In the genomic region with DNA sequence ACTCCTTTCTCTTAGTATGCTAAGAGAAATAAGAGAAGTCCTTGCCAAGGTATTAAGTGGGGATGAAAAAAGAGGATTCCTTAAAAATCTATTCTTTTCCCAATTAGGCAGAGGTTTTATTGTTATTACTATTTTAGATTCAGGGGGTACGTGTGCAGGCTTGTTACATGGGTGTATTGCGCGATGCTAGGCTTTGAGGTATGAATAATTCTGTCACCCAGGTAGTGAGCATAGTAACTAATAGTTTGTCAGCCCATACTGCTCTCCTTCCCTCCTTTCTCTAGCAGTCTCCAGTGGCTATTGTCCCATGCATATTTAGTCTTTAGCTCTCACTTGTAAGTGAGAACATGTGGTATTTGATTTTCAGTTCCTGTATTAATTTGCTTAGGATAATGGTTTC, we compare ENCODE assay signal across 25 cellular contexts.
"Had no signal": no experiment of that assay in that cellular context is flagged by ENCODE, and none has a peak within 500 bp of the region (broad histone marks: within the 10 kb centered on the region; RNA-seq: fewer than 3 reads in every experiment).

No MANE protein-coding gene starts in this region.

- H3K79me2 ChIP-seq: hepatocyte had no signal

- H3K4me1 Mint-ChIP-seq: naive thymus-derived CD8-positive, alpha-beta T cell; nephron progenitor cell had no signal

- H2AFZ ChIP-seq: hepatocyte had no signal

- DNase-seq: cortex of kidney; effector memory CD8-positive, alpha-beta T cell; foreskin fibroblast; heart left ventricle; left cardiac atrium; left lung; mesendoderm; naive thymus-derived CD8-positive, alpha-beta T cell; nephron progenitor cell; nucleus accumbens; ovary; posterior cingulate gyrus; psoas muscle; right cardiac atrium; sigmoid colon; stimulated activated CD4-positive, alpha-beta T cell treated with anti-CD3 and anti-CD28 coated beads, Interleukin-4, amount 100 ng/mL, for 4 hours; stimulated activated naive CD8-positive, alpha-beta T cell treated with anti-CD3 and anti-CD28 coated beads, Interleukin-15, Interleukin-2, amounts not matched to agents 100 U/mL and 50 U/mL, for 24 hours; substantia nigra; testis; tibial artery; upper lobe of left lung had no signal

- H3K9me3 ChIP-seq: gastroesophageal sphincter, ovary, psoas muscle, sigmoid colon, testis, tibial artery, upper lobe of left lung had no signal

- H3K27ac Mint-ChIP-seq: effector memory CD8-positive, alpha-beta T cell; naive thymus-derived CD8-positive, alpha-beta T cell; nephron progenitor cell; stimulated activated memory B cell treated with anti-CD40 and anti-IgM and Interleukin-4, amounts not matched to agents 10 μg/mL and 1 μg/mL and 100 μg/mL, for 72 hours had no signal

- ATAC-seq: effector memory CD8-positive, alpha-beta T cell; esophagus mucosa; gastroesophageal sphincter; heart left ventricle; left cardiac atrium; left lung; naive thymus-derived CD8-positive, alpha-beta T cell; psoas muscle; right cardiac atrium; stimulated activated memory B cell treated with anti-CD40 and anti-IgM and Interleukin-4, amounts not matched to agents 10 μg/mL and 1 μg/mL and 100 μg/mL, for 72 hours; stimulated activated naive CD8-positive, alpha-beta T cell treated with anti-CD3 and anti-CD28 coated beads, Interleukin-15, Interleukin-2, amounts not matched to agents 100 U/mL and 50 U/mL, for 24 hours had no signal

- H3K4me3 ChIP-seq: gastroesophageal sphincter, heart left ventricle, hepatocyte, left lung, ovary, psoas muscle, sigmoid colon, testis, tibial artery, upper lobe of left lung had no signal

- H3K4me3 Mint-ChIP-seq: effector memory CD8-positive, alpha-beta T cell; naive thymus-derived CD8-positive, alpha-beta T cell; nephron progenitor cell; stimulated activated memory B cell treated with anti-CD40 and anti-IgM and Interleukin-4, amounts not matched to agents 10 μg/mL and 1 μg/mL and 100 μg/mL, for 72 hours had no signal

- H3K27me3 ChIP-seq: gastroesophageal sphincter, heart left ventricle, hepatocyte, left lung, ovary, sigmoid colon, testis, tibial artery, upper lobe of left lung had no signal

- H3K9me3 Mint-ChIP-seq: effector memory CD8-positive, alpha-beta T cell had no signal

- H3K27me3 Mint-ChIP-seq: stimulated activated memory B cell treated with anti-CD40 and anti-IgM and Interleukin-4, amounts not matched to agents 10 μg/mL and 1 μg/mL and 100 μg/mL, for 72 hours had no signal

- H3K27ac ChIP-seq: gastroesophageal sphincter, heart left ventricle, hepatocyte, left lung, ovary, psoas muscle, sigmoid colon, testis, tibial artery, upper lobe of left lung had no signal

- H3K4me2 ChIP-seq: hepatocyte had no signal

- H3K36me3 ChIP-seq: gastroesophageal sphincter, heart left ventricle, left lung, ovary, sigmoid colon, tibial artery, upper lobe of left lung had no signal

- H3K4me1 ChIP-seq: gastroesophageal sphincter, heart left ventricle, left lung, psoas muscle, sigmoid colon, upper lobe of left lung had no signal
